31 cellular contexts compared by ENCODE assay signal in genomic region chr4:93495346-93495745, GRCh38.
"Had no signal": no experiment of that assay in that cellular context is flagged by ENCODE, and none has a peak within 500 bp of the region (broad histone marks: within the 10 kb centered on the region; RNA-seq: fewer than 3 reads in every experiment).

No MANE protein-coding gene starts in this region.

- FAIRE-seq: islet of Langerhans, kidney had no signal

- H3K36me3 ChIP-seq: left lung, lower lobe of right lung, neural progenitor cell, neutrophil, ovary, right atrium auricular region, right lobe of liver, thyroid gland, transverse colon, upper lobe of left lung, vagina had no signal

- H3K9ac ChIP-seq: neural progenitor cell had no signal

- H3K4me1 ChIP-seq: left lung, lower lobe of right lung, neural progenitor cell, right atrium auricular region, right lobe of liver, testis, thyroid gland, transverse colon, upper lobe of left lung, vagina had no signal

- H3K4me2 ChIP-seq: neural progenitor cell, smooth muscle cell had no signal

- H3K9me3 ChIP-seq: lower lobe of right lung, neutrophil, ovary, right atrium auricular region, right lobe of liver, testis, thyroid gland, transverse colon, upper lobe of left lung, vagina had no signal

- H3K27me3 ChIP-seq: left lung, neural progenitor cell, neutrophil, ovary, right atrium auricular region, right lobe of liver, testis, thyroid gland, transverse colon, upper lobe of left lung, vagina had no signal

- H3K4me3 ChIP-seq: left lung, lower lobe of right lung, neural progenitor cell, ovary, right atrium auricular region, right lobe of liver, smooth muscle cell, testis, thyroid gland, transverse colon, upper lobe of left lung, vagina had no signal

- H3K27ac ChIP-seq: left lung, lower lobe of right lung, neural progenitor cell, neutrophil, ovary, right atrium auricular region, right lobe of liver, testis, thyroid gland, transverse colon, upper lobe of left lung, vagina had no signal

- ATAC-seq: left colon; left lung; lower lobe of right lung; natural killer cell; right lobe of liver; stimulated activated memory B cell treated with anti-CD40 and anti-IgM and Interleukin-4, amounts not matched to agents 10 μg/mL and 1 μg/mL and 100 μg/mL, for 72 hours; stimulated activated naive CD8-positive, alpha-beta T cell treated with anti-CD3 and anti-CD28 coated beads, Interleukin-15, amount 100 ng/mL, for 72 hours had no signal

- DNase-seq: hypothalamus; immature natural killer cell; kidney; left colon; left lung; lower lobe of right lung; mesendoderm; naive B cell; natural killer cell; nephron progenitor cell; occipital lobe; ovary; right lobe of liver; stimulated activated CD4-positive, alpha-beta T cell treated with anti-CD3 and anti-CD28 coated beads, Interleukin-1b, Interleukin-23, amount 100 ng/mL, for 48 hours; stimulated activated CD4-positive, alpha-beta T cell treated with anti-CD3 and anti-CD28 coated beads, Interleukin-2, amount 100 ng/mL, for 48 hours; stimulated activated CD4-positive, alpha-beta T cell treated with anti-CD3 and anti-CD28 coated beads, Interleukin-4, amount 100 ng/mL, for 4 hours; stimulated activated CD8-positive, alpha-beta memory T cell treated with anti-CD3 and anti-CD28 coated beads, Interleukin-4, amount 100 ng/mL, for 48 hours; stimulated activated naive CD4-positive, alpha-beta T cell treated with Interleukin-2 at 50 U/mL for 16 hours; stimulated activated naive CD8-positive, alpha-beta T cell treated with anti-CD3 and anti-CD28 coated beads, Interleukin-15, amount 100 ng/mL, for 72 hours; substantia nigra; testis; thyroid gland; transverse colon; upper lobe of left lung had no signal

- H2AFZ ChIP-seq: neural progenitor cell had no signal
